ENCODE assay signal across 8 cellular contexts in genomic region chr3:105353485-105354161, GRCh38.
DNase-seq lines count a peak whose midpoint lies in the region; ATAC-seq and TF ChIP-seq lines count a peak whose summit lies in the region.

No MANE protein-coding gene starts in this region.

- peak overlapping the region; percentile 77 to 84 (median 84) for H3K4me3 Mint-ChIP-seq in nephron

- TF ChIP-seq CTCF in GM12875 (IDR thresholded peaks at IDR 0.05; ENCODE audit: borderline replicate concordance, insufficient read depth, low read depth, low read length) (no peak), nephron (IDR thresholded peaks at IDR 0.05; ENCODE audit: unreplicated experiment in 3 of 3) (no peak)

- DNase-seq in NCI-H2107 treated with DMSO at 0.1 percent for 48 hours (lab: John Stamatoyannopoulos, UW; ENCODE audit: unreplicated experiment) (no peak), Kasumi-1 (lab: John Stamatoyannopoulos, UW) (no peak)

- H3K4me3 ChIP-seq in GM12875 (ENCODE audit: low read depth, low read length): peak overlapping the region; percentile 62
- peak overlapping the region; percentile 66 for H3K4me3 ChIP-seq in endocrine pancreas (ENCODE audit: control insufficient read depth, insufficient read depth, low read length)

- peak overlapping the region; percentile 60 for H3K9ac ChIP-seq in endocrine pancreas (ENCODE audit: control insufficient read depth, insufficient read depth, low read length)

- no peaks in the 10 kb centered on the region for H3K36me3 Mint-ChIP-seq in nephron (ENCODE audit: low read depth)

- H3K4me1 ChIP-seq in endocrine pancreas (ENCODE audit: control insufficient read depth, insufficient read depth, low read length): no peaks in the 10 kb centered on the region

- H3K27me3 Mint-ChIP-seq in nephron (ENCODE audit: low read depth): peaks cover 6% of the 10 kb centered on the region

- H3K9me3 ChIP-seq in endocrine pancreas (ENCODE audit: control insufficient read depth, low read length): no peaks in the 10 kb centered on the region

- H3K4me1 Mint-ChIP-seq in nephron: peaks cover 25% of the 10 kb centered on the region

- ATAC-seq in HG03460 (IDR thresholded peaks at IDR 0.05; ENCODE audit: unreplicated experiment) (peak; percentile 54), GM21390 (IDR thresholded peaks at IDR 0.05; ENCODE audit: unreplicated experiment) (no peak), HG03521 (IDR thresholded peaks at IDR 0.05; ENCODE audit: unreplicated experiment) (no peak)

- no peaks in the 10 kb centered on the region for H3K9me3 Mint-ChIP-seq in nephron

- no peaks in the 10 kb centered on the region for H3K36me3 ChIP-seq in endocrine pancreas (ENCODE audit: control insufficient read depth, insufficient read depth, low read length)

- H3K27ac Mint-ChIP-seq in nephron: peak overlapping the region; percentile 78 to 87 (median 78)

- no peaks in the 10 kb centered on the region for H3K27me3 ChIP-seq in endocrine pancreas (ENCODE audit: control insufficient read depth, insufficient read depth, low read length)
